ENCODE assay signal across 11 cellular contexts in the genomic region with DNA sequence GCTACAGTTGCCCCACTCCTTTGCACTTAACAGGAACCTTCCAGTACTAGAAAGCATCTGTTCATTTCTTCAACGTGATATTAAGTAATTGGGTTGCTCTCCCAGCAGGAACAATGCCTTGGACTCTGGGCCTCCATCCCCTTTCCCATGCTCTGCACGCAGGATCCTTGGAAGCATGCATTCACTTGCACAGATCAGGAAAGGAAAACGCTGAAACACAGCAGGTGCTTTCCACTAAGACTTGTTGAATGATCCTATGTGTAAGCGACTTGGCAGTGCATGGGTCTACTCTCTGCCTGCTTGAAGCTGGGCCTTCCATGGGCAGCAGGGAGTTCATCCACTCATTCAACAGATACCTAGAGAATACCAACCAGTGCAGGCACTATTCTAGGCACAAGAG. TPM values are rescaled to one million over a fixed set of nuclear protein-coding genes. Genes with fewer than 3 reads are reported as not detected.
DNase-seq lines count a peak whose midpoint lies in the region; ATAC-seq and TF ChIP-seq lines count a peak whose summit lies in the region.
"Had no signal": no experiment of that assay in that cellular context is flagged by ENCODE, and none has a peak within 500 bp of the region (broad histone marks: within the 10 kb centered on the region; RNA-seq: fewer than 3 reads in every experiment).

No MANE protein-coding gene starts in this region.

- H3K27ac Mint-ChIP-seq in activated naive CD8-positive, alpha-beta T cell, result no peak overlapping the region
- no peak overlapping the region for H3K27ac Mint-ChIP-seq in activated naive CD8-positive, alpha-beta T cell treated with anti-CD3 and anti-CD28 coated beads for 36 hours
- H3K27ac Mint-ChIP-seq in WTC11 (no peak overlapping the region), type B pancreatic cell (peak overlapping the region; percentile 38)
- H3K27ac Mint-ChIP-seq: stimulated activated naive CD8-positive, alpha-beta T cell treated with anti-CD3 and anti-CD28 coated beads, Interleukin-15, amount 100 ng/mL, for 72 hours had no signal

- H3K9me3 Mint-ChIP-seq in activated naive CD8-positive, alpha-beta T cell (ENCODE audit: low read depth), result no peaks in the 10 kb centered on the region
- no peaks in the 10 kb centered on the region for H3K9me3 Mint-ChIP-seq in activated naive CD8-positive, alpha-beta T cell treated with anti-CD3 and anti-CD28 coated beads for 36 hours
- H3K9me3 Mint-ChIP-seq in WTC11 (no peaks in the 10 kb centered on the region), type B pancreatic cell (no peaks in the 10 kb centered on the region)
- H3K9me3 Mint-ChIP-seq: stimulated activated naive CD8-positive, alpha-beta T cell treated with anti-CD3 and anti-CD28 coated beads, Interleukin-15, amount 100 ng/mL, for 72 hours had no signal

- CTCF ChIA-PET in WTC11 (lab: Charles Lee), result interaction anchor here (0.8 to 5.9 kb wide), 32 partner anchors 9 to 296 kb away, joined by 3 to 110 read pairs (median 8); partner anchors contain the start of genes ISCA2, NPC2 and YLPM1

- H3K27me3 Mint-ChIP-seq in activated naive CD8-positive, alpha-beta T cell, result no peaks in the 10 kb centered on the region
- H3K27me3 Mint-ChIP-seq in activated naive CD8-positive, alpha-beta T cell treated with anti-CD3 and anti-CD28 coated beads for 36 hours, result peaks cover 13% of the 10 kb centered on the region
- H3K27me3 Mint-ChIP-seq in WTC11 (ENCODE audit: low read depth) (peaks cover 54% of the 10 kb centered on the region), type B pancreatic cell (peaks cover 44% of the 10 kb centered on the region)

- POLR2A ChIA-PET in WTC11 (lab: Charles Lee), result interaction anchor here (0.7 to 1.4 kb wide), 3 partner anchors 11 to 108 kb away, joined by 3 to 4 read pairs (median 4); no protein-coding TSS in a partner anchor

- H3K36me3 Mint-ChIP-seq in activated naive CD8-positive, alpha-beta T cell, result no peaks in the 10 kb centered on the region
- no peaks in the 10 kb centered on the region for H3K36me3 Mint-ChIP-seq in activated naive CD8-positive, alpha-beta T cell treated with anti-CD3 and anti-CD28 coated beads for 36 hours
- H3K36me3 Mint-ChIP-seq in WTC11 (no peaks in the 10 kb centered on the region), type B pancreatic cell (no peaks in the 10 kb centered on the region)

- no peaks in the 10 kb centered on the region for H3K36me3 ChIP-seq in transverse colon

- H3K9me3 ChIP-seq in transverse colon, result no peaks in the 10 kb centered on the region

- WGBS in transverse colon (ENCODE audit: low coverage in 1 of 2), 2 donors, result 60 to 61% methylated on average over 4 of the region's 4 CpGs

- TF ChIP-seq CTCF in WTC11 (IDR thresholded peaks at IDR 0.05) (no peak), fibroblast of villous mesenchyme (IDR thresholded peaks at IDR 0.05; ENCODE audit: insufficient read depth, low read depth, low read length) (no peak), type B pancreatic cell (conservative IDR thresholded peaks at IDR 0.05) (no peak), transverse colon (IDR thresholded peaks at IDR 0.05) (no peak), foreskin keratinocyte (conservative IDR thresholded peaks at IDR 0.05) (no peak)

- H3K4me3 ChIP-seq in fibroblast of villous mesenchyme (ENCODE audit: low read depth, low read length), result peak overlapping the region; percentile 74
- H3K4me3 ChIP-seq in transverse colon, result no peak overlapping the region
- H3K4me3 ChIP-seq: GM12878, hepatocyte had no signal

- no peak for TF ChIP-seq POLR2A in transverse colon (IDR thresholded peaks at IDR 0.05)

- H3K27ac ChIP-seq in transverse colon, result no peak overlapping the region
- H3K27ac ChIP-seq in foreskin keratinocyte, result no peak overlapping the region
- H3K27ac ChIP-seq: hepatocyte had no signal

- H3K27me3 ChIP-seq in transverse colon, result peaks cover 18% of the 10 kb centered on the region
- no peaks in the 10 kb centered on the region for H3K27me3 ChIP-seq in foreskin keratinocyte

- peak overlapping the region; percentile 15 for H3K4me3 Mint-ChIP-seq in activated naive CD8-positive, alpha-beta T cell
- no peak overlapping the region for H3K4me3 Mint-ChIP-seq in activated naive CD8-positive, alpha-beta T cell treated with anti-CD3 and anti-CD28 coated beads for 36 hours
- peak overlapping the region; percentile 4; the same call in 1 of the 2 replicates for H3K4me3 Mint-ChIP-seq in WTC11
- H3K4me3 Mint-ChIP-seq in type B pancreatic cell, result peak overlapping the region; percentile 70
- H3K4me3 Mint-ChIP-seq: stimulated activated naive CD8-positive, alpha-beta T cell treated with anti-CD3 and anti-CD28 coated beads, Interleukin-15, amount 100 ng/mL, for 72 hours had no signal

- H3K4me1 Mint-ChIP-seq in activated naive CD8-positive, alpha-beta T cell (ENCODE audit: low read depth), result peaks cover 24% of the 10 kb centered on the region
- peaks cover 19% of the 10 kb centered on the region for H3K4me1 Mint-ChIP-seq in activated naive CD8-positive, alpha-beta T cell treated with anti-CD3 and anti-CD28 coated beads for 36 hours
- H3K4me1 Mint-ChIP-seq in WTC11 (peaks cover 10% of the 10 kb centered on the region; the same call in 1 of the 2 replicates), type B pancreatic cell (ENCODE audit: unreplicated experiment) (peaks cover 6% of the 10 kb centered on the region)

- DNase-seq in activated naive CD8-positive, alpha-beta T cell treated with anti-CD3 and anti-CD28 coated beads for 36 hours, result no peak
- DNase-seq in WTC11 (ENCODE audit: low spot score) (no peak), fibroblast of villous mesenchyme (ENCODE audit: low read depth) (no peak), type B pancreatic cell (ENCODE audit: extremely low spot score, unreplicated experiment) (no peak), transverse colon (no peak), foreskin keratinocyte (no peak)
- DNase-seq: stimulated activated naive CD8-positive, alpha-beta T cell treated with anti-CD3 and anti-CD28 coated beads, Interleukin-15, amount 100 ng/mL, for 72 hours had no signal

- in situ Hi-C loops in transverse colon (cut with MboI; ENCODE audit: low pct_ligation_motif_present in 1 of 4, low pct_unique_long_range_greater_than_20kb in 1 of 4, low sequenced_read_pairs in 3 of 4), result loop anchor here in 1 of 4 donors (10.0 kb wide), 1 partner anchor 185 kb away; no protein-coding TSS in a partner anchor

- no peak for ATAC-seq in WTC11
- no peak for ATAC-seq in GM18519 (IDR thresholded peaks at IDR 0.05; ENCODE audit: low FRiP score, unreplicated experiment)
- no peak for ATAC-seq in foreskin keratinocyte

- peaks cover 0 to 22% (median 17%) of the 10 kb centered on the region in 4 donors for H3K4me1 ChIP-seq in transverse colon
- H3K4me1 ChIP-seq in foreskin keratinocyte, result peaks cover 2% of the 10 kb centered on the region

- intact Hi-C loops in transverse colon (cut with DNase I; ENCODE audit: low total_unique reads), result loop anchor here (5.0 kb wide), 1 partner anchor 107 kb away; no protein-coding TSS in a partner anchor

- TF ChIP-seq EP300 in transverse colon (IDR thresholded peaks at IDR 0.05; ENCODE audit: low read depth), result no peak

TF ChIP-seq in WTC11, 78 proteins besides CTCF, POLR2A, EP300 and RAD21:
- TF ChIP-seq RELA (CRISPR knock-in tag; IDR thresholded peaks at IDR 0.05; ENCODE audit: borderline replicate concordance) (no peak), OVOL2 (CRISPR knock-in tag; IDR thresholded peaks at IDR 0.05; ENCODE audit: borderline replicate concordance) (no peak), GTF2I (CRISPR knock-in tag; conservative IDR thresholded peaks at IDR 0.05) (no peak), NFYB (CRISPR knock-in tag; conservative IDR thresholded peaks at IDR 0.05; ENCODE audit: low read depth) (no peak), GRHL2 (CRISPR knock-in tag; IDR thresholded peaks at IDR 0.05; ENCODE audit: insufficient replicate concordance, severe bottlenecking) (no peak), ZNF396 (CRISPR knock-in tag; IDR thresholded peaks at IDR 0.05; ENCODE audit: borderline replicate concordance) (no peak), GABPB1 (CRISPR knock-in tag; IDR thresholded peaks at IDR 0.05) (no peak), ATF2 (CRISPR knock-in tag; IDR thresholded peaks at IDR 0.05; ENCODE audit: borderline replicate concordance, low read depth) (no peak)
- TF ChIP-seq, protein P1, sequence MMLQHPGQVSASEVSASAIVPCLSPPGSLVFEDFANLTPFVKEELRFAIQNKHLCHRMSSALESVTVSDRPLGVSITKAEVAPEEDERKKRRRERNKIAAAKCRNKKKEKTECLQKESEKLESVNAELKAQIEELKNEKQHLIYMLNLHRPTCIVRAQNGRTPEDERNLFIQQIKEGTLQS (CRISPR knock-in tag; conservative IDR thresholded peaks at IDR 0.05), result no peak
- TF ChIP-seq, protein P2, sequence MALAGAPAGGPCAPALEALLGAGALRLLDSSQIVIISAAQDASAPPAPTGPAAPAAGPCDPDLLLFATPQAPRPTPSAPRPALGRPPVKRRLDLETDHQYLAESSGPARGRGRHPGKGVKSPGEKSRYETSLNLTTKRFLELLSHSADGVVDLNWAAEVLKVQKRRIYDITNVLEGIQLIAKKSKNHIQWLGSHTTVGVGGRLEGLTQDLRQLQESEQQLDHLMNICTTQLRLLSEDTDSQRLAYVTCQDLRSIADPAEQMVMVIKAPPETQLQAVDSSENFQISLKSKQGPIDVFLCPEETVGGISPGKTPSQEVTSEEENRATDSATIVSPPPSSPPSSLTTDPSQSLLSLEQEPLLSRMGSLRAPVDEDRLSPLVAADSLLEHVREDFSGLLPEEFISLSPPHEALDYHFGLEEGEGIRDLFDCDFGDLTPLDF (CRISPR knock-in tag; IDR thresholded peaks at IDR 0.05), result no peak

RNA-seq across cellular contexts. Expression of gene LTBP2, which starts 2.3 kb away (rescaled TPM):
- under 1 TPM; 0.06 to 0.10 TPM for total RNA-seq in activated naive CD8-positive, alpha-beta T cell treated with anti-CD3 and anti-CD28 coated beads for 36 hours
- total RNA-seq in WTC11 (2021) (1.2 TPM in 3 replicates), fibroblast of villous mesenchyme (210 and 339 TPM in 2 replicates), type B pancreatic cell (ENCODE audit: low replicate concordance) (1.1 and 2.4 TPM in 2 replicates), transverse colon (10 to 100 TPM in 3 of 4 donors, 1 to 10 TPM in 1; 9.7 to 15.3 (median 11.9) TPM), foreskin keratinocyte (78.2 and 131 TPM in 2 replicates)
- 26.5 and 35.0 TPM in 2 replicates for polyA plus RNA-seq in foreskin keratinocyte
